Comparison of ENCODE assay signal across 21 cellular contexts in genomic region chr5:138717399-138717798, GRCh38. TPM values are rescaled to one million over a fixed set of nuclear protein-coding genes. Genes with fewer than 3 reads are reported as not detected.
A peak's percentile ranks its signal among the peaks of the same experiment; 100 is the strongest.
DNase-seq lines count a peak whose midpoint lies in the region; ATAC-seq, FAIRE-seq and TF ChIP-seq lines count a peak whose summit lies in the region.
"Had no signal": no experiment of that assay in that cellular context is flagged by ENCODE, and none has a peak within 500 bp of the region (broad histone marks: within the 10 kb centered on the region; RNA-seq: fewer than 3 reads in every experiment).

No MANE protein-coding gene starts in this region.

- H2AFZ ChIP-seq in MM.1S (ENCODE audit: low read length) (peak overlapping the region; percentile 26), neural cell (ENCODE audit: low read depth, low read length) (no peak overlapping the region)

- H4K20me1 ChIP-seq in MM.1S (ENCODE audit: insufficient read depth, low read length) (no peaks in the 10 kb centered on the region), neural cell (ENCODE audit: insufficient read depth) (no peaks in the 10 kb centered on the region)
- H4K20me1 ChIP-seq: BLaER1 treated with 17β-estradiol and CSF1 and Interleukin-3, amounts not matched to agents 10 nM and 100 nM had no signal

- peak overlapping the region in 4 of 5 experiments; percentile 27 to 87 (median 83) for H3K27ac Mint-ChIP-seq in brain
- H3K27ac Mint-ChIP-seq: B cell; CD8-positive, alpha-beta T cell; IgD-negative memory B cell had no signal

- no peaks in the 10 kb centered on the region for H3K9me3 ChIP-seq in A549
- no peaks in the 10 kb centered on the region for H3K9me3 ChIP-seq in MM.1S (replicated peaks; ENCODE audit: insufficient read depth, low read length)
- no peaks in the 10 kb centered on the region for H3K9me3 ChIP-seq in neural cell (ENCODE audit: low read length)
- no peaks in the 10 kb centered on the region for H3K9me3 ChIP-seq in MG63

- H3K9me2 ChIP-seq in MM.1S (replicated peaks; ENCODE audit: insufficient read depth, low read length) (no peaks in the 10 kb centered on the region), neural cell (ENCODE audit: insufficient read depth, low read length) (no peaks in the 10 kb centered on the region)

- H3K36me3 ChIP-seq in MM.1S (replicated peaks; ENCODE audit: insufficient read depth, low read length) (no peaks in the 10 kb centered on the region), neural cell (ENCODE audit: insufficient read depth, low read length) (no peaks in the 10 kb centered on the region), MG63 (no peaks in the 10 kb centered on the region)
- H3K36me3 ChIP-seq: BLaER1 treated with 17β-estradiol and CSF1 and Interleukin-3, amounts not matched to agents 10 nM and 100 nM had no signal

- H3K4me1 ChIP-seq in A549 = peaks cover 15% of the 10 kb centered on the region
- H3K4me1 ChIP-seq in MM.1S (ENCODE audit: low read length) = peaks cover 41% of the 10 kb centered on the region

- peaks cover 8% of the 10 kb centered on the region for H3K27me3 Mint-ChIP-seq in brain

- H3K79me2 ChIP-seq in MM.1S (ENCODE audit: low read length) = no peaks in the 10 kb centered on the region
- H3K79me2 ChIP-seq in neural cell (replicated peaks; ENCODE audit: insufficient read depth, low read length) = no peaks in the 10 kb centered on the region

- H3K27ac ChIP-seq in A549 = no peak overlapping the region
- no peak overlapping the region for H3K27ac ChIP-seq in MM.1S (ENCODE audit: low read length)
- peak overlapping the region; percentile 33 for H3K27ac ChIP-seq in neural cell (ENCODE audit: low read length)
- H3K27ac ChIP-seq: BLaER1 treated with 17β-estradiol and CSF1 and Interleukin-3, amounts not matched to agents 10 nM and 100 nM; HL-60 had no signal

- 92% methylated on average over 3 of the region's 3 CpGs for WGBS in A549 (ENCODE audit: missing lambda C conversion rate)

- no peak for TF ChIP-seq CTCF in A549 (IDR thresholded peaks at IDR 0.05)
- no peak for TF ChIP-seq CTCF in MM.1S (IDR thresholded peaks at IDR 0.05; ENCODE audit: low read length)
- no peak for TF ChIP-seq CTCF in brain (conservative IDR thresholded peaks at IDR 0.05)
- no peak for TF ChIP-seq CTCF in neural cell (IDR thresholded peaks at IDR 0.05; ENCODE audit: poor library complexity, severe bottlenecking)

- H3K4me2 ChIP-seq in A549 = no peak overlapping the region
- H3K4me2 ChIP-seq in MM.1S (ENCODE audit: low read depth, low read length) = peak overlapping the region; percentile 42
- H3K4me2 ChIP-seq in neural cell (ENCODE audit: low read length) = no peak overlapping the region
- H3K4me2 ChIP-seq: BLaER1 treated with 17β-estradiol and CSF1 and Interleukin-3, amounts not matched to agents 10 nM and 100 nM had no signal

- no peaks in the 10 kb centered on the region for H3K27me3 ChIP-seq in MM.1S (replicated peaks; ENCODE audit: insufficient read depth, low read length)
- H3K27me3 ChIP-seq in neural cell (ENCODE audit: insufficient read depth, low read depth, low read length) = no peaks in the 10 kb centered on the region
- H3K27me3 ChIP-seq in MG63 = no peaks in the 10 kb centered on the region
- H3K27me3 ChIP-seq: BLaER1 treated with 17β-estradiol and CSF1 and Interleukin-3, amounts not matched to agents 10 nM and 100 nM had no signal

- no peak overlapping the region for H3K4me3 ChIP-seq in A549
- H3K4me3 ChIP-seq in MM.1S (ENCODE audit: low read length) = no peak overlapping the region
- H3K4me3 ChIP-seq in neural cell (ENCODE audit: low read length) = no peak overlapping the region
- no peak overlapping the region for H3K4me3 ChIP-seq in MG63
- H3K4me3 ChIP-seq: BLaER1 treated with 17β-estradiol and CSF1 and Interleukin-3, amounts not matched to agents 10 nM and 100 nM had no signal

- no peak overlapping the region for H3K4me3 Mint-ChIP-seq in brain
- H3K4me3 Mint-ChIP-seq: B cell; CD8-positive, alpha-beta T cell; IgD-negative memory B cell had no signal

- no peak for TF ChIP-seq POLR2A in A549 (IDR thresholded peaks at IDR 0.05; ENCODE audit: low read length)

- H3K4me1 Mint-ChIP-seq in brain = peaks cover 33% of the 10 kb centered on the region
- H3K4me1 Mint-ChIP-seq: B cell had no signal

- TF ChIP-seq EP300 in A549 (IDR thresholded peaks at IDR 0.05) = no peak
- TF ChIP-seq EP300 in neural cell (conservative IDR thresholded peaks at IDR 0.05; ENCODE audit: poor library complexity, severe bottlenecking) = no peak

- no peaks in the 10 kb centered on the region for H3K36me3 Mint-ChIP-seq in brain
- H3K36me3 Mint-ChIP-seq: CD8-positive, alpha-beta T cell had no signal

- peaks cover 0 to 5% (median 0%) of the 10 kb centered on the region in 5 experiments for H3K9me3 Mint-ChIP-seq in brain
- H3K9me3 Mint-ChIP-seq: CD8-positive, alpha-beta T cell; IgD-negative memory B cell had no signal

- H3F3A ChIP-seq in MM.1S (ENCODE audit: insufficient read depth, low read length) (peaks cover 25% of the 10 kb centered on the region), neural cell (ENCODE audit: insufficient read depth, low read length, poor library complexity, severe bottlenecking) (no peaks in the 10 kb centered on the region)

- TF ChIP-seq RAD21 in A549 (conservative IDR thresholded peaks at IDR 0.05 in 1 of 2, IDR thresholded peaks at IDR 0.05 in 1 of 2) = no peak
- no peak for TF ChIP-seq RAD21 in neural cell (conservative IDR thresholded peaks at IDR 0.05)

- DNase-seq in A549 (ENCODE audit: low read depth in 1 of 2, low spot score in 1 of 2) = no peak
- DNase-seq in MM.1S = no peak
- DNase-seq in NCI-H1105 (lab: John Stamatoyannopoulos, UW) = no peak
- DNase-seq in NCI-H526 treated with DMSO at 0.1 percent for 48 hours (lab: John Stamatoyannopoulos, UW) = no peak
- DNase-seq in NCI-H524 treated with DMSO at 0.1 percent for 48 hours (lab: John Stamatoyannopoulos, UW) = no peak
- no peak for DNase-seq in MG63
- DNase-seq: 8988T; Calu3; CD8-positive, alpha-beta T cell; DND-41; EL; HCEC 1CT had no signal

- no peak overlapping the region for H3K9ac ChIP-seq in MM.1S (ENCODE audit: low read length)
- no peak overlapping the region for H3K9ac ChIP-seq in neural cell (ENCODE audit: low read length)
- H3K9ac ChIP-seq: BLaER1 treated with 17β-estradiol and CSF1 and Interleukin-3, amounts not matched to agents 10 nM and 100 nM had no signal

- POLR2A ChIA-PET in A549 (lab: Yijun Ruan, JAX) = no interaction called here

- CTCF ChIA-PET in A549 (lab: Yijun Ruan, JAX) = interaction anchor here (0.7 to 1.8 kb wide), 2 partner anchors 12 to 297 kb away, joined by 3 to 4 read pairs; no protein-coding TSS in a partner anchor

- no peak for ATAC-seq in A549
- ATAC-seq: CD8-positive, alpha-beta T cell had no signal

- no peak for FAIRE-seq in A549 (lab: Jason Lieb, UNC)
- FAIRE-seq: GM12891, GM19239, H54 had no signal

TF ChIP-seq in A549, 52 proteins besides CTCF, POLR2A, EP300 and RAD21 (continues in another document):
- TF ChIP-seq GATA3 (IDR thresholded peaks at IDR 0.05; ENCODE audit: borderline replicate concordance) (no peak), FOXS1 (CRISPR knock-in tag; IDR thresholded peaks at IDR 0.05) (no peak), HES2 (IDR thresholded peaks at IDR 0.05) (no peak), RNF2 (IDR thresholded peaks at IDR 0.05; ENCODE audit: borderline replicate concordance, low read depth) (no peak), NFE2L2 (conservative IDR thresholded peaks at IDR 0.05; ENCODE audit: low read length) (no peak), KDM1A (IDR thresholded peaks at IDR 0.05; ENCODE audit: low read depth) (peak; percentile 30; the same call in 1 of the 2 replicates), ZC3H11A (IDR thresholded peaks at IDR 0.05) (no peak), CEBPB (IDR thresholded peaks at IDR 0.05) (no peak), TP53 (CRISPR knock-in tag; IDR thresholded peaks at IDR 0.05) (no peak)

TF ChIP-seq in neural cell, 6 proteins besides CTCF, POLR2A, EP300 and RAD21:
- TF ChIP-seq POLR2AphosphoS5 (IDR thresholded peaks at IDR 0.05) (no peak), SMC3 (conservative IDR thresholded peaks at IDR 0.05; ENCODE audit: poor library complexity) (no peak), REST (IDR thresholded peaks at IDR 0.05; ENCODE audit: borderline replicate concordance) (no peak), TAF1 (IDR thresholded peaks at IDR 0.05; ENCODE audit: low read depth) (no peak), EZH2 (IDR thresholded peaks at IDR 0.05; ENCODE audit: borderline replicate concordance, insufficient read depth, low read length, poor library complexity, severe bottlenecking) (no peak), MXI1 (conservative IDR thresholded peaks at IDR 0.05; ENCODE audit: poor library complexity, severe bottlenecking) (no peak)

RNA-seq across cellular contexts. Expression of gene CTNNA1, which starts 35.8 kb away (rescaled TPM):
- 154 and 190 TPM in 2 replicates for polyA plus RNA-seq in A549 (2011; rRNA removed)
- 117 and 119 TPM in 2 replicates for polyA plus RNA-seq in A549 (2012; cell fraction: cytosol; rRNA removed)
- polyA plus RNA-seq in A549 (2012; cell fraction: nucleus; rRNA removed) = 189 and 219 TPM in 2 replicates
- polyA plus RNA-seq in A549 (2017; fragmentation: RNase III; extraction: RNeasy Plus Mini Kit Qiagen cat#74134 plus additional on column Dnase treatment) = 184 to 194 TPM (median 191 TPM) in 3 replicates
- 244 and 246 TPM in 2 replicates for polyA minus RNA-seq in A549 (2011; rRNA and poly(A)+ RNA removed)
- polyA plus RNA-seq in brain (ENCODE audit: insufficient read depth, low read depth, low replicate concordance) = 185 TPM
- 87.9 and 95.9 TPM in 2 replicates for polyA plus RNA-seq in neural cell
- polyA minus RNA-seq in neural cell = 88.9 and 92.3 TPM in 2 replicates
- total RNA-seq in MG63 (2014; rRNA removed; shearing (Covaris generic); ENCODE audit: low replicate concordance) = 394 TPM in 2 replicates
